In genomic region chr11:126305699-126306098, GRCh38 we compare ENCODE assay signal across 11 cellular contexts. TPM values are rescaled to one million over a fixed set of nuclear protein-coding genes. Genes with fewer than 3 reads are reported as not detected.
A peak's percentile ranks its signal among the peaks of the same experiment; 100 is the strongest.
DNase-seq lines count a peak whose midpoint lies in the region; ATAC-seq and TF ChIP-seq lines count a peak whose summit lies in the region.
"Had no signal": no experiment of that assay in that cellular context is flagged by ENCODE, and none has a peak within 500 bp of the region (broad histone marks: within the 10 kb centered on the region; RNA-seq: fewer than 3 reads in every experiment).

No MANE protein-coding gene starts in this region.

- no peaks in the 10 kb centered on the region for H3K9me3 Mint-ChIP-seq in progenitor cell of endocrine pancreas (ENCODE audit: low read depth)
- H3K9me3 Mint-ChIP-seq: WTC11 had no signal

- DNase-seq in germinal center (ENCODE audit: low spot score) (peak; percentile 34), NCI-H446 (lab: John Stamatoyannopoulos, UW) (no peak), osteoblast (ENCODE audit: insufficient read length, low spot score, missing footprints) (no peak), body of pancreas (no peak), progenitor cell of endocrine pancreas (ENCODE audit: low spot score, unreplicated experiment) (no peak)
- DNase-seq: NCI-H2029 treated with DMSO at 0.1 percent for 48 hours had no signal

- 85 to 90% methylated on average over 4 of the region's 4 CpGs for WGBS in body of pancreas, 2 donors

- H3K9me3 ChIP-seq in osteoblast (ENCODE audit: low read depth, low read length) (no peaks in the 10 kb centered on the region), body of pancreas (no peaks in the 10 kb centered on the region)

- no peak overlapping the region for H3K27ac Mint-ChIP-seq in progenitor cell of endocrine pancreas
- H3K27ac Mint-ChIP-seq: WTC11 had no signal

- ATAC-seq in GM18508 (IDR thresholded peaks at IDR 0.05; ENCODE audit: insufficient read depth, unreplicated experiment) (peak; percentile 47), GM21528 (IDR thresholded peaks at IDR 0.05; ENCODE audit: low FRiP score, unreplicated experiment) (peak; percentile 50), HG03469 (IDR thresholded peaks at IDR 0.05; ENCODE audit: unreplicated experiment) (peak; percentile 63), body of pancreas (no peak)
- ATAC-seq: WTC11 had no signal

- no peak overlapping the region for H3K4me2 ChIP-seq in osteoblast (ENCODE audit: insufficient read depth, low read length)

- no peak for TF ChIP-seq POLR2A in body of pancreas (IDR thresholded peaks at IDR 0.05)

- H3K27me3 ChIP-seq in osteoblast (ENCODE audit: insufficient read depth, low read length), result no peaks in the 10 kb centered on the region
- no peaks in the 10 kb centered on the region for H3K27me3 ChIP-seq in body of pancreas

- H2AFZ ChIP-seq in osteoblast (ENCODE audit: low read length), result no peak overlapping the region

- peaks cover 16% of the 10 kb centered on the region for H3K4me1 Mint-ChIP-seq in progenitor cell of endocrine pancreas (ENCODE audit: low read depth)

- no peaks in the 10 kb centered on the region for H3K27me3 Mint-ChIP-seq in progenitor cell of endocrine pancreas

- no peaks in the 10 kb centered on the region for H4K20me1 ChIP-seq in osteoblast (ENCODE audit: insufficient read depth, low read length)

- H3K27ac ChIP-seq in osteoblast (ENCODE audit: low read depth, low read length) (no peak overlapping the region), body of pancreas (no peak overlapping the region)

- H3K4me3 Mint-ChIP-seq in progenitor cell of endocrine pancreas (ENCODE audit: low read depth), result no peak overlapping the region
- H3K4me3 Mint-ChIP-seq: WTC11 had no signal

- peaks cover 2% of the 10 kb centered on the region for H3K36me3 Mint-ChIP-seq in progenitor cell of endocrine pancreas (ENCODE audit: insufficient read depth)

- H3K4me1 ChIP-seq in osteoblast (ENCODE audit: insufficient read depth, low read length), result peaks cover 13% of the 10 kb centered on the region
- H3K4me1 ChIP-seq in body of pancreas, result peaks cover 23% of the 10 kb centered on the region

- H3K4me3 ChIP-seq in osteoblast (ENCODE audit: insufficient read depth, low read length) (no peak overlapping the region), body of pancreas (no peak overlapping the region)
- H3K4me3 ChIP-seq: lung had no signal

- intact Hi-C loops in body of pancreas (cut with DNase I), result no loop called here

- TF ChIP-seq CTCF in osteoblast (IDR thresholded peaks at IDR 0.05; ENCODE audit: extremely low read depth, low read depth, low read length), result no peak
- no peak for TF ChIP-seq CTCF in body of pancreas (IDR thresholded peaks at IDR 0.05)
- no peak for TF ChIP-seq CTCF in progenitor cell of endocrine pancreas (IDR thresholded peaks at IDR 0.05; ENCODE audit: unreplicated experiment)

- H3K36me3 ChIP-seq in osteoblast (ENCODE audit: insufficient read depth, low read length), result no peaks in the 10 kb centered on the region
- H3K36me3 ChIP-seq in body of pancreas (replicated peaks in 1 of 2; ENCODE audit: insufficient read depth in 1 of 2, low read depth in 2 of 2), result no peaks in the 10 kb centered on the region

- peaks cover 6% of the 10 kb centered on the region for H3K79me2 ChIP-seq in osteoblast (ENCODE audit: insufficient read depth, low read length)

RNA-seq across cellular contexts. Expression of gene DCPS, which starts 1.8 kb away (rescaled TPM):
- 8.3 TPM in 2 replicates for total RNA-seq in osteoblast
- total RNA-seq in body of pancreas, result 10 to 100 TPM in 1 of 2 donors, 1 to 10 TPM in 1; 3.0 to 17.9 TPM
- 14.1 and 17.9 TPM in 2 replicates for total RNA-seq in progenitor cell of endocrine pancreas

RNA-seq across cellular contexts. Expression of gene TIRAP, which starts 22.8 kb away (rescaled TPM):
- total RNA-seq in osteoblast, result 9.8 and 10.6 TPM in 2 replicates
- total RNA-seq in body of pancreas, result 10 to 100 TPM in 1 of 2 donors, 1 to 10 TPM in 1; 8.3 to 13.5 TPM
- total RNA-seq in progenitor cell of endocrine pancreas, result 12.8 and 14.3 TPM in 2 replicates

RNA-seq across cellular contexts. Expression of gene FOXRED1, which starts 36.7 kb away (rescaled TPM):
- total RNA-seq in osteoblast, result 8.3 and 11.6 TPM in 2 replicates
- total RNA-seq in body of pancreas, result 10 to 100 TPM in 1 of 2 donors, 1 to 10 TPM in 1; 9.3 to 19.1 TPM
- 63.8 and 64.7 TPM in 2 replicates for total RNA-seq in progenitor cell of endocrine pancreas

RNA-seq across cellular contexts. Expression of gene SRPRA, which starts 37.0 kb away (rescaled TPM):
- total RNA-seq in osteoblast (94.6 and 99.5 TPM in 2 replicates), body of pancreas (100 to 1,000 TPM; 120 to 191 TPM), progenitor cell of endocrine pancreas (79.2 and 80.9 TPM in 2 replicates)

RNA-seq across cellular contexts. Expression of gene ST3GAL4, which starts 49.8 kb away (rescaled TPM):
- total RNA-seq in osteoblast (11.8 and 13.8 TPM in 2 replicates), body of pancreas (10 to 100 TPM in 1 of 2 donors, 1 to 10 TPM in 1; 7.5 to 14.8 TPM), progenitor cell of endocrine pancreas (7.8 and 8.8 TPM in 2 replicates)
